ENCODE assay signal across 19 cellular contexts in the genomic region with DNA sequence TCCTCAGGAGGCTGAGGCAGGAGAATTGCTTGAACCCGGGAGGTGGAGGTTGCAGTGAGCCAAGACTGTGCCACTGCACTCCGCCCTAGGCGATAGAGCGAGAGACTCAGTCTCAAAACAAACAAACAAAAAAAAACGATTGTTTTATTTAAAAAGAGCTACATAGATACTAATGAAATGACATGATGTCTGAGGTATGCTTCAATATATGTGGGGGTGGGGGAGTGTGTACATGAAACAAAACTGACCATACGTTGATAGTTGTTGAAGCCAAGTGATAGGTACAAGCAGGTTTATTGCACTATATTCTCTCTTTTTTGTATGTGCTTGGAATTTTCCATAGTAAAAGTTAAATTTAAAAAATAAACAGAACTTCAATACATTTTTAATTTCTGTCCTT.
DNase-seq lines count a peak whose midpoint lies in the region; ATAC-seq, FAIRE-seq and TF ChIP-seq lines count a peak whose summit lies in the region.
"Had no signal": no experiment of that assay in that cellular context is flagged by ENCODE, and none has a peak within 500 bp of the region (broad histone marks: within the 10 kb centered on the region; RNA-seq: fewer than 3 reads in every experiment).

No MANE protein-coding gene starts in this region.

- DNase-seq in A549 (ENCODE audit: low read depth in 1 of 2, low spot score in 1 of 2) = no peak
- no peak for DNase-seq in RWPE2 (ENCODE audit: low spot score)
- DNase-seq in bronchial epithelial cell (ENCODE audit: low read depth) = peak; percentile 52
- no peak for DNase-seq in thyroid gland
- DNase-seq in NCI-H187 treated with DMSO at 0.1 percent for 48 hours (lab: John Stamatoyannopoulos, UW) = no peak
- no peak for DNase-seq in RPMI8226
- DNase-seq: 8988T; C1 segment of cervical spinal cord; Calu3; CD4-positive, alpha-beta memory T cell; COR-L47; DMS53; DMS79 treated with DMSO at 0.1 percent for 48 hours; GF-D8; GOT3; HCEC 1CT had no signal

- H3K4me3 ChIP-seq in A549 (no peak overlapping the region), RWPE2 (ENCODE audit: severe bottlenecking) (no peak overlapping the region), bronchial epithelial cell (ENCODE audit: low read depth, low read length) (no peak overlapping the region), thyroid gland (replicated peaks in 1 of 3) (no peak overlapping the region)

- TF ChIP-seq CTCF in A549 (IDR thresholded peaks at IDR 0.05) (no peak), RWPE2 (IDR thresholded peaks at IDR 0.05; ENCODE audit: poor library complexity, severe bottlenecking) (no peak), bronchial epithelial cell (IDR thresholded peaks at IDR 0.05; ENCODE audit: insufficient read depth, low read length, severe bottlenecking) (no peak), thyroid gland (IDR thresholded peaks at IDR 0.05) (no peak)

- H3K36me3 ChIP-seq in RWPE2 (ENCODE audit: low read depth) (no peaks in the 10 kb centered on the region), bronchial epithelial cell (ENCODE audit: control insufficient read depth, insufficient read depth, low read length) (no peaks in the 10 kb centered on the region), thyroid gland (no peaks in the 10 kb centered on the region)

- H3K4me2 ChIP-seq in A549 = peak overlapping the region; percentile 64

- no peak for TF ChIP-seq EP300 in A549 (IDR thresholded peaks at IDR 0.05)

- no peak for TF ChIP-seq POLR2A in A549 (IDR thresholded peaks at IDR 0.05; ENCODE audit: low read length)
- TF ChIP-seq POLR2A in thyroid gland (IDR thresholded peaks at IDR 0.05) = no peak

- H3K27ac ChIP-seq in A549 (peak overlapping the region; percentile 48 to 54; a peak in 3 of 6 replicates), RWPE2 (ENCODE audit: poor library complexity, severe bottlenecking) (peak overlapping the region; percentile 62), thyroid gland (no peak overlapping the region)

- POLR2A ChIA-PET in A549 (lab: Yijun Ruan, JAX) = no interaction called here

- H3K9me3 ChIP-seq in A549 (no peaks in the 10 kb centered on the region), RWPE2 (ENCODE audit: severe bottlenecking) (no peaks in the 10 kb centered on the region), thyroid gland (no peaks in the 10 kb centered on the region)

- ATAC-seq in A549 (no peak), RWPE2 (ENCODE audit: low read depth) (no peak)

- FAIRE-seq in A549 (lab: Jason Lieb, UNC) = no peak
- FAIRE-seq in bronchial epithelial cell (lab: Jason Lieb, UNC) = no peak
- FAIRE-seq: GM12891, GM18507, H54 had no signal

- H3K27me3 ChIP-seq in RWPE2 (ENCODE audit: insufficient read depth, poor library complexity, severe bottlenecking) (no peaks in the 10 kb centered on the region), bronchial epithelial cell (ENCODE audit: control insufficient read depth, insufficient read depth, low read length) (no peaks in the 10 kb centered on the region), thyroid gland (no peaks in the 10 kb centered on the region)

- no peak for TF ChIP-seq RAD21 in A549 (conservative IDR thresholded peaks at IDR 0.05 in 1 of 2, IDR thresholded peaks at IDR 0.05 in 1 of 2)

- intact Hi-C loops in thyroid gland (cut with DNase I) = no loop called here

- CTCF ChIA-PET in A549 (lab: Yijun Ruan, JAX) = no interaction called here

- WGBS in A549 (ENCODE audit: missing lambda C conversion rate) = 49% methylated on average over 6 of the region's 6 CpGs
- 92 to 95% methylated on average over 6 of the region's 6 CpGs for WGBS in thyroid gland, 2 donors

- H3K4me1 ChIP-seq in A549 = peaks cover 35% of the 10 kb centered on the region
- H3K4me1 ChIP-seq in RWPE2 (ENCODE audit: insufficient read depth, poor library complexity, severe bottlenecking) = peaks cover 22% of the 10 kb centered on the region
- peaks cover 5 to 9% of the 10 kb centered on the region in 2 donors for H3K4me1 ChIP-seq in thyroid gland

TF ChIP-seq in A549, 52 proteins besides CTCF, POLR2A, EP300 and RAD21:
- TF ChIP-seq, protein P1, sequence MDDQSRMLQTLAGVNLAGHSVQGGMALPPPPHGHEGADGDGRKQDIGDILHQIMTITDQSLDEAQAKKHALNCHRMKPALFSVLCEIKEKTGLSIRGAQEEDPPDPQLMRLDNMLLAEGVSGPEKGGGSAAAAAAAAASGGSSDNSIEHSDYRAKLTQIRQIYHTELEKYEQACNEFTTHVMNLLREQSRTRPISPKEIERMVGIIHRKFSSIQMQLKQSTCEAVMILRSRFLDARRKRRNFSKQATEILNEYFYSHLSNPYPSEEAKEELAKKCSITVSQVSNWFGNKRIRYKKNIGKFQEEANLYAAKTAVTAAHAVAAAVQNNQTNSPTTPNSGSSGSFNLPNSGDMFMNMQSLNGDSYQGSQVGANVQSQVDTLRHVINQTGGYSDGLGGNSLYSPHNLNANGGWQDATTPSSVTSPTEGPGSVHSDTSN (IDR thresholded peaks at IDR 0.05) = no peak
- no peak for TF ChIP-seq RFX5 (IDR thresholded peaks at IDR 0.05)
- TF ChIP-seq KDM1A (IDR thresholded peaks at IDR 0.05; ENCODE audit: low read depth) = no peak
- TF ChIP-seq HDAC2 (IDR thresholded peaks at IDR 0.05) = no peak
- TF ChIP-seq HOXB5 (CRISPR knock-in tag; IDR thresholded peaks at IDR 0.05) = no peak
- no peak for TF ChIP-seq HEYL (CRISPR knock-in tag; IDR thresholded peaks at IDR 0.05)
- no peak for TF ChIP-seq REST (IDR thresholded peaks at IDR 0.05)
- TF ChIP-seq ZNF302 (CRISPR knock-in tag; IDR thresholded peaks at IDR 0.05) = no peak
- TF ChIP-seq, protein P2, sequence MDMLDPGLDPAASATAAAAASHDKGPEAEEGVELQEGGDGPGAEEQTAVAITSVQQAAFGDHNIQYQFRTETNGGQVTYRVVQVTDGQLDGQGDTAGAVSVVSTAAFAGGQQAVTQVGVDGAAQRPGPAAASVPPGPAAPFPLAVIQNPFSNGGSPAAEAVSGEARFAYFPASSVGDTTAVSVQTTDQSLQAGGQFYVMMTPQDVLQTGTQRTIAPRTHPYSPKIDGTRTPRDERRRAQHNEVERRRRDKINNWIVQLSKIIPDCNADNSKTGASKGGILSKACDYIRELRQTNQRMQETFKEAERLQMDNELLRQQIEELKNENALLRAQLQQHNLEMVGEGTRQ (IDR thresholded peaks at IDR 0.05) = no peak

Comparison
In these comparisons a context has a peak if more than half of its experiments do, and no peak if none do; other contexts are left out.
1. H3K27ac ChIP-seq: peak in A549 (2 of 2) and RWPE2 (single experiment); none in thyroid gland (0 of 3).